Comparison of ENCODE assay signal across 10 cellular contexts in genomic region chr22:29128891-29129643, GRCh38. TPM values are rescaled to one million over a fixed set of nuclear protein-coding genes. Genes with fewer than 3 reads are reported as not detected.
DNase-seq lines count a peak whose midpoint lies in the region; ATAC-seq, FAIRE-seq and TF ChIP-seq lines count a peak whose summit lies in the region.
"Had no signal": no experiment of that assay in that cellular context is flagged by ENCODE, and none has a peak within 500 bp of the region (broad histone marks: within the 10 kb centered on the region; RNA-seq: fewer than 3 reads in every experiment).

No MANE protein-coding gene starts in this region.

- no peaks in the 10 kb centered on the region for H4K20me1 ChIP-seq in GM23248 (ENCODE audit: insufficient read depth)

- TF ChIP-seq POLR2A in erythroblast (IDR thresholded peaks at IDR 0.05; ENCODE audit: low read length), result no peak

- POLR2A ChIA-PET in GM10248 (lab: Yijun Ruan, JAX), result no interaction called here

- no peaks in the 10 kb centered on the region for H3K36me3 ChIP-seq in GM23248 (ENCODE audit: low read depth)

- H3F3A ChIP-seq in GM23248 (ENCODE audit: insufficient read depth), result peaks cover 16% of the 10 kb centered on the region

- peaks cover 17% of the 10 kb centered on the region for H3K4me1 ChIP-seq in GM23248 (ENCODE audit: insufficient read depth)
- no peaks in the 10 kb centered on the region for H3K4me1 ChIP-seq in right cardiac atrium (ENCODE audit: control insufficient read depth, insufficient read depth, low read length)

- DNase-seq in GM23248, result peak; percentile 84
- DNase-seq in RCC 7860 (ENCODE audit: low spot score), result peak; percentile 14
- DNase-seq in right cardiac atrium, result no peak
- no peak for DNase-seq in GM10248 (ENCODE audit: extremely low spot score)
- DNase-seq in islet precursor cell, result no peak
- no peak for DNase-seq in erythroblast (lab: John Stamatoyannopoulos, UW)
- DNase-seq: CD4-positive, alpha-beta memory T cell; dermis blood vessel endothelial cell; RPMI8226 had no signal

- H3K9ac ChIP-seq in GM23248, result peak overlapping the region; percentile 46; the same call in 1 of the 2 replicates

- peak overlapping the region; percentile 67 for H3K27ac ChIP-seq in GM23248
- peak overlapping the region; percentile 78 for H3K27ac ChIP-seq in right cardiac atrium (ENCODE audit: low read length)
- peak overlapping the region in 15 of 21 experiments; percentile 5 to 78 (median 45) for H3K27ac ChIP-seq in skin epidermis

- in situ Hi-C loops in GM23248 (cut with MboI), result loop anchor here (25.0 kb wide), 1 partner anchor 267 kb away; no protein-coding TSS in a partner anchor

- intact Hi-C loops in right cardiac atrium (cut with DNase I), result no loop called here

- no peak for TF ChIP-seq CTCF in GM10248 (IDR thresholded peaks at IDR 0.05; ENCODE audit: control extremely low read depth, extremely low read depth, low read depth, missing control alignments)

- peak overlapping the region; percentile 48 for H2AFZ ChIP-seq in GM23248

- FAIRE-seq in RCC 7860 (lab: Jason Lieb, UNC), result no peak

- no peaks in the 10 kb centered on the region for H3K9me3 ChIP-seq in GM23248 (ENCODE audit: low read depth)
- no peaks in the 10 kb centered on the region for H3K9me3 ChIP-seq in right cardiac atrium (ENCODE audit: control insufficient read depth, low read length)

- no peaks in the 10 kb centered on the region for H3K79me2 ChIP-seq in GM23248 (ENCODE audit: insufficient read depth)

- no peaks in the 10 kb centered on the region for H3K27me3 ChIP-seq in GM23248 (replicated peaks; ENCODE audit: insufficient read depth)
- H3K27me3 ChIP-seq in right cardiac atrium (ENCODE audit: control insufficient read depth, insufficient read depth), result no peaks in the 10 kb centered on the region

- WGBS in GM23248 (ENCODE audit: low coverage in 1 of 2, low lambda C conversion rate in 2 of 2, missing lambda C conversion rate in 2 of 2), 2 experiments, result 40 to 41% methylated on average over 11 of the region's 11 CpGs
- 63% methylated on average over 11 of the region's 11 CpGs for WGBS in right cardiac atrium

- no peak overlapping the region for H3K4me3 ChIP-seq in GM23248
- no peak overlapping the region for H3K4me3 ChIP-seq in right cardiac atrium (ENCODE audit: low read length)
- H3K4me3 ChIP-seq in skin epidermis, result no peak overlapping the region

- CTCF ChIA-PET in GM10248 (lab: Yijun Ruan, JAX), result no interaction called here

- H3K9me2 ChIP-seq in GM23248 (ENCODE audit: insufficient read depth), result peaks cover 3% of the 10 kb centered on the region; the same call in 1 of the 2 replicates

- peak overlapping the region; percentile 62 for H3K4me2 ChIP-seq in GM23248 (ENCODE audit: unreplicated experiment)

- peak in 1 of 2 donors; percentile 69 for ATAC-seq in right cardiac atrium

RNA-seq across cellular contexts. Expression of gene KREMEN1, which starts 56.2 kb away (rescaled TPM):
- total RNA-seq in GM23248 (2014; rRNA removed; shearing (Covaris generic)), result 2.7 and 4.4 TPM in 2 replicates
- 4.3 and 4.5 TPM in 2 replicates for polyA plus RNA-seq in GM23248 (2016; fragmentation: Nextera tagmentation; extraction: Ambion mirVana)
- 10 to 100 TPM; 53.6 to 73.0 (median 67.8) TPM for total RNA-seq in right cardiac atrium
- polyA plus RNA-seq in right cardiac atrium, result 37.2 TPM
- total RNA-seq: CD4-positive, alpha-beta memory T cell had no signal
- polyA plus RNA-seq: CD4-positive, alpha-beta memory T cell had no signal

Comparison
In these comparisons a context has a peak if more than half of its experiments do, and no peak if none do; other contexts are left out.
1. DNase-seq: peak in GM23248 (single experiment) and RCC 7860 (single experiment); none in right cardiac atrium (0 of 3), GM10248 (single experiment), islet precursor cell (single experiment) and erythroblast (0 of 2).
2. RNA of gene KREMEN1, which starts 56.2 kb away (total RNA-seq): 53.6 to 73.0 TPM in right cardiac atrium; 2.7 to 4.4 TPM in GM23248; every median in the first group is over 10 times any median in the second.
3. Peak in every context shown above with its lines, with median percentiles within 50 percentile points of each other: H3K27ac ChIP-seq.